12 cellular contexts compared by ENCODE assay signal in genomic region chr18:12597775-12598174, GRCh38.
DNase-seq lines count a peak whose midpoint lies in the region; ATAC-seq and TF ChIP-seq lines count a peak whose summit lies in the region.
"Had no signal": no experiment of that assay in that cellular context is flagged by ENCODE, and none has a peak within 500 bp of the region (broad histone marks: within the 10 kb centered on the region; RNA-seq: fewer than 3 reads in every experiment).

No MANE protein-coding gene starts in this region.

- no peak for TF ChIP-seq POLR2A in right lobe of liver (IDR thresholded peaks at IDR 0.05)

- peak in 2 of 4 donors; percentile 78 to 80 for ATAC-seq in right lobe of liver

- peaks cover 9% of the 10 kb centered on the region; the same call in 1 of the 2 replicates for H3K4me1 ChIP-seq in HUES6 (ENCODE audit: control insufficient read depth, insufficient read depth, low read length)
- H3K4me1 ChIP-seq in right lobe of liver = no peaks in the 10 kb centered on the region

- no peaks in the 10 kb centered on the region for H3K27me3 ChIP-seq in HUES6 (ENCODE audit: control insufficient read depth, insufficient read depth, low read length)
- H3K27me3 ChIP-seq in right lobe of liver = no peaks in the 10 kb centered on the region

- peak; percentile 81 for DNase-seq in AG08395 (ENCODE audit: low spot score)
- peak; percentile 73 for DNase-seq in coronary artery (ENCODE audit: low spot score)
- peak in 2 of 3 donors; percentile 39 to 52 for DNase-seq in right lobe of liver
- DNase-seq in stimulated activated CD4-positive, alpha-beta T cell treated with anti-CD3 and anti-CD28 coated beads, Interleukin-2, amount 100 ng/mL, for 24 hours = no peak
- DNase-seq in activated CD4-positive, alpha-beta T cell treated with anti-CD3 and anti-CD28 coated beads, Interleukin-2, amount 50 U/mL, for 4 hours = no peak
- no peak for DNase-seq in NCI-H1436 (lab: John Stamatoyannopoulos, UW)
- DNase-seq in COLO668 (lab: John Stamatoyannopoulos, UW; ENCODE audit: unreplicated experiment) = no peak
- DNase-seq: activated naive CD4-positive, alpha-beta T cell treated with anti-CD3 and anti-CD28 coated beads, Interleukin-2, amount 50 U/mL, for 16 hours; DMS79; T-cell had no signal

- no peaks in the 10 kb centered on the region for H3K9me3 ChIP-seq in HUES6 (ENCODE audit: control insufficient read depth, insufficient read depth, low read depth, low read length)
- H3K9me3 ChIP-seq in right lobe of liver = no peaks in the 10 kb centered on the region

- no peaks in the 10 kb centered on the region for H3K36me3 ChIP-seq in HUES6 (ENCODE audit: control insufficient read depth, insufficient read depth, low read length)
- H3K36me3 ChIP-seq in right lobe of liver = no peaks in the 10 kb centered on the region

- intact Hi-C loops in right lobe of liver (cut with DNase I) = no loop called here

- no peak overlapping the region for H3K4me3 ChIP-seq in HUES6 (ENCODE audit: low read depth, low read length)
- H3K4me3 ChIP-seq in coronary artery = peak overlapping the region; percentile 5
- no peak overlapping the region for H3K4me3 ChIP-seq in right lobe of liver

- no peak for TF ChIP-seq CTCF in coronary artery (IDR thresholded peaks at IDR 0.05)
- no peak for TF ChIP-seq CTCF in right lobe of liver (IDR thresholded peaks at IDR 0.05)

- peak overlapping the region; percentile 19 for H3K9ac ChIP-seq in HUES6 (ENCODE audit: low read length)
- H3K9ac ChIP-seq: KMS-11 had no signal

- no peak overlapping the region for H3K27ac ChIP-seq in HUES6 (ENCODE audit: low read depth, low read length)
- peak overlapping the region; percentile 11 to 50 for H3K27ac ChIP-seq in coronary artery
- no peak overlapping the region for H3K27ac ChIP-seq in right lobe of liver
- H3K27ac ChIP-seq: KMS-11 had no signal

- 73% methylated on average over 5 of the region's 5 CpGs for WGBS in right lobe of liver (ENCODE audit: insufficient coverage, low coverage, low lambda C conversion rate, missing lambda C conversion rate)

Comparison
In these comparisons a context has a peak if more than half of its experiments do, and no peak if none do; other contexts are left out.
1. DNase-seq: peak in AG08395 (single experiment), coronary artery (single experiment) and right lobe of liver (2 of 3); none in stimulated activated CD4-positive, alpha-beta T cell treated with anti-CD3 and anti-CD28 coated beads, Interleukin-2, amount 100 ng/mL, for 24 hours (0 of 2), activated CD4-positive, alpha-beta T cell treated with anti-CD3 and anti-CD28 coated beads, Interleukin-2, amount 50 U/mL, for 4 hours (0 of 2), NCI-H1436 (single experiment) and COLO668 (single experiment).
2. H3K27ac ChIP-seq: peak in coronary artery (2 of 2); none in HUES6 (single experiment) and right lobe of liver (0 of 3).